In the genomic region with DNA sequence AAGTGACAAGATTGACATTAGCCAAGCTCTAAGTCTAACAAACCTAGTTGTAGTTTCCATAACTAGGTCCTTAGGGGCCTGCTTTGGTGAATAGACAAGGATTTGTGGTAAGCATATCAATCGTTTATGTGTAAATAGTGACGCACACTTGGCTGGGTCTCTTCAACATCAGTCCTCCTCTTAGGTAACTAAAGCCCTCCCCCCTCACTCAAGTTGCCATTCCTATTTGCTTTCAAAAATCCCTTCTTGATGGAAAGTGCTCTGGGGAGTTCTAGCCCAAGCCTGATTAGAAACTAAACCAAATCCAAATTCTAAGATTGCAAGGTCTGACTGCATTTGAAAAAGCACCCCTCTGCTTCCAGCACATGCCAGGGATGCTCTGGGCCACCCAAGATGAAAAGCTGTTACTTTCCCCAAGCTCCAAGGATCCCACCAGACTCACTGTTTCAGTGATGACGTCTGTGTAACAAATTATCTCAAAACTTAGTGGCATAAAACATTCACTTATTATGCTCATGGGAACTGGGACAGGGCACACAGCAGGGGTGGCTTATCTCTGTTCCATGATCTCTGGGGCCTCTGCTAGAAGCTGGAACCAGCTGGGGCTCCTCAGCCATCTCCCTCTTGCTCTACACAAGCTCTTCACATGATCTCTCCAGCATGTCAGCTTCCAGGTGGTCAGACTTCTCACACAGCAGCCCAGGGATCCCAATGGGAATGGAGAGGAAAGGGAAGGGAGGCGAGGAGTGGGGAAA, we compare ENCODE assay signal across 19 cellular contexts.
"Had no signal": no experiment of that assay in that cellular context is flagged by ENCODE, and none has a peak within 500 bp of the region (broad histone marks: within the 10 kb centered on the region; RNA-seq: fewer than 3 reads in every experiment).

No MANE protein-coding gene starts in this region.

- H3K4me1 ChIP-seq: colonic mucosa, foreskin keratinocyte, testis had no signal

- H3K36me3 ChIP-seq: colonic mucosa, stomach had no signal

- H3K27ac ChIP-seq: body of pancreas, colonic mucosa, foreskin keratinocyte, stomach, testis had no signal

- H3K36me3 Mint-ChIP-seq: activated naive CD4-positive, alpha-beta T cell treated with anti-CD3 and anti-CD28 coated beads, Interleukin-2, amount 50 U/mL, for 72 hours; WTC11 had no signal

- H3K27me3 ChIP-seq: testis had no signal

- H3K27ac Mint-ChIP-seq: activated CD8-positive, alpha-beta T cell treated with anti-CD3 and anti-CD28 coated beads for 36 hours; activated naive CD4-positive, alpha-beta T cell treated with anti-CD3 and anti-CD28 coated beads, Interleukin-2, amount 50 U/mL, for 72 hours; nephron progenitor cell; progenitor cell of endocrine pancreas; T-helper 1 cell treated with Interleukin-12 subunit alpha and Interleukin-12 subunit beta and Interleukin-4 antibody, amounts not matched to agents 30 μg/mL and 1 μg/mL, for 36 hours; WTC11 had no signal

- H3K4me3 Mint-ChIP-seq: activated CD8-positive, alpha-beta T cell treated with anti-CD3 and anti-CD28 coated beads for 36 hours; nephron progenitor cell; T-helper 1 cell treated with Interleukin-12 subunit alpha and Interleukin-12 subunit beta and Interleukin-4 antibody, amounts not matched to agents 30 μg/mL and 1 μg/mL, for 36 hours; WTC11 had no signal

- H3K4me3 ChIP-seq: body of pancreas, colonic mucosa, stomach, testis had no signal

- H3K9me3 ChIP-seq: body of pancreas, colonic mucosa, stomach, testis had no signal

- H3K9me3 Mint-ChIP-seq: activated CD8-positive, alpha-beta T cell treated with anti-CD3 and anti-CD28 coated beads for 36 hours; activated naive CD4-positive, alpha-beta T cell treated with anti-CD3 and anti-CD28 coated beads, Interleukin-2, amount 50 U/mL, for 72 hours; nephron progenitor cell; T-helper 1 cell treated with Interleukin-12 subunit alpha and Interleukin-12 subunit beta and Interleukin-4 antibody, amounts not matched to agents 30 μg/mL and 1 μg/mL, for 36 hours; WTC11 had no signal

- DNase-seq: activated CD4-positive, alpha-beta T cell treated with anti-CD3 and anti-CD28 coated beads for 4 hours; activated CD8-positive, alpha-beta T cell treated with anti-CD3 and anti-CD28 coated beads for 36 hours; activated gamma-delta T cell; activated T-cell treated with anti-CD3 and anti-CD28 coated beads, Interleukin-2, amount 50 U/mL, for 48 hours; amygdala; body of pancreas; central memory CD4-positive, alpha-beta T cell; colonic mucosa; effector CD8-positive, alpha-beta T cell; foreskin keratinocyte; kidney glomerular epithelial cell; nephron progenitor cell; occipital lobe; stomach; testis had no signal
